In the genomic region with DNA sequence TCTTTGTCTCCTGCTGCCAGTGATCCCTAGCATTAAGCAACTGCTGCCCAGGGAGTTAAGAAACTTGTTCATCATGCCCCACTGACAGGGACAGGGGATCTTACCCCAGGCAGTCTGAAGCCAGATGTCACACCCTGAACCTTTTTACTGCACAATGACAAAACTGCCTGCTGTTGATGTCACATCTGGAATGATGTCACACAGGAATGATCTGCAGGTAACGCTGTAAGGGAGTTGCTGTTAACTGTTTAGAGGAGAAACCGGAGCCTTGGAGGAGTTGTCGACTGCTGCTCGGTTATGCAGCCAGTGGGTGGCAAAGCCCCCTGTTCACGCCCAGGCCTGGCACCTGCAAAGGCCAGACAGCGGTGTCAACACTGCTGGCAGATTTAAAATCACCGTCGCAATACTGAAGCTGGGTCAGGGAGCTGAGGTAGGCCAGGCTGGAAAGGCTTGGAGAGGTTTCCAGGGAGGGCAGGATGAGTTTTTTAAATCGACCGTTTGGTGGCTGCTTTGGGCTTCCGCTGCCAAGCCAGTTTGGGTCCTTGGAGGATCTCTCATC, we compare ENCODE assay signal across 8 cellular contexts. TPM values are rescaled to one million over a fixed set of nuclear protein-coding genes. Genes with fewer than 3 reads are reported as not detected.
DNase-seq lines count a peak whose midpoint lies in the region; ATAC-seq, FAIRE-seq and TF ChIP-seq lines count a peak whose summit lies in the region.

No MANE protein-coding gene starts in this region.

- no peaks in the 10 kb centered on the region for H3K79me1 ChIP-seq in mesenchymal stem cell (replicated peaks; ENCODE audit: low read length, poor library complexity, severe bottlenecking)

- no peaks in the 10 kb centered on the region for H3K79me2 ChIP-seq in K562 (ENCODE audit: control insufficient read depth, insufficient read depth, low read length)

- H3K27me3 ChIP-seq in heart right ventricle = peaks cover 0 to 72% (median 22%) of the 10 kb centered on the region in 7 donors
- peaks cover 4 to 26% of the 10 kb centered on the region in 2 experiments for H3K27me3 ChIP-seq in K562 (ENCODE audit: control insufficient read depth in 2 of 2, insufficient read depth in 2 of 2, low read length in 2 of 2)
- H3K27me3 ChIP-seq in mesenchymal stem cell (ENCODE audit: control insufficient read depth in 1 of 2, insufficient read depth in 1 of 2, low read length in 2 of 2) = peaks cover 38 to 49% of the 10 kb centered on the region in 2 experiments
- H3K27me3 ChIP-seq in vagina = no peaks in the 10 kb centered on the region

- in situ Hi-C loops in K562 (cut with MboI) = no loop called here

- H3K14ac ChIP-seq in mesenchymal stem cell (ENCODE audit: low read length in 2 of 2) = no peak overlapping the region

- H3K4me1 ChIP-seq in heart right ventricle = peaks cover 0 to 14% (median 7%) of the 10 kb centered on the region in 9 donors
- H3K4me1 ChIP-seq in K562 (replicated peaks in 1 of 2; ENCODE audit: control insufficient read depth in 2 of 2, insufficient read depth in 2 of 2, low read length in 2 of 2) = peaks cover 0 to 10% of the 10 kb centered on the region in 2 experiments; a peak in 2 of 5 replicates
- peaks cover 13% of the 10 kb centered on the region for H3K4me1 ChIP-seq in mesenchymal stem cell (ENCODE audit: control insufficient read depth, insufficient read depth, low read depth, low read length)
- peaks cover 14% of the 10 kb centered on the region for H3K4me1 ChIP-seq in vagina

- no peak overlapping the region for H2BK15ac ChIP-seq in mesenchymal stem cell (ENCODE audit: low read depth, poor library complexity, severe bottlenecking)

- DNase-seq in heart right ventricle (no peak), left cardiac atrium (no peak), K562 (ENCODE audit: extremely low read depth in 1 of 4, low spot score in 3 of 4) (no peak), mesenchymal stem cell (no peak), vagina (ENCODE audit: extremely low spot score in 2 of 2) (no peak), KG1 (lab: John Stamatoyannopoulos, UW) (no peak), NCI-H128 (lab: John Stamatoyannopoulos, UW; ENCODE audit: unreplicated experiment) (no peak)

- H3K23ac ChIP-seq in mesenchymal stem cell (ENCODE audit: low read length in 2 of 2) = no peak overlapping the region

- no peak overlapping the region for H4K91ac ChIP-seq in mesenchymal stem cell (ENCODE audit: low read length)

- no peak for TF ChIP-seq EP300 in K562 (IDR thresholded peaks at IDR 0.05; ENCODE audit: low read length)

- CTCF ChIA-PET in K562 (lab: Yijun Ruan, JAX; ENCODE audit: low intra/inter-chr PET ratio) = no interaction called here

- no peak overlapping the region for H3K27ac ChIP-seq in heart right ventricle
- H3K27ac ChIP-seq in K562 (ENCODE audit: extremely low read depth, low read depth, low read length) = no peak overlapping the region
- no peak overlapping the region for H3K27ac ChIP-seq in mesenchymal stem cell (ENCODE audit: low read length, poor library complexity, severe bottlenecking)
- H3K27ac ChIP-seq in vagina = peak overlapping the region; percentile 77

- FAIRE-seq in K562 (lab: Jason Lieb, UNC) = no peak

- H3K36me3 ChIP-seq in heart right ventricle (no peaks in the 10 kb centered on the region), K562 (ENCODE audit: control insufficient read depth, insufficient read depth, low read length) (no peaks in the 10 kb centered on the region), mesenchymal stem cell (ENCODE audit: control insufficient read depth in 1 of 2, insufficient read depth in 2 of 2, low read depth in 1 of 2, low read length in 2 of 2) (no peaks in the 10 kb centered on the region), vagina (no peaks in the 10 kb centered on the region)

- H3K9me1 ChIP-seq in K562 (ENCODE audit: control insufficient read depth, insufficient read depth, low read length) = no peaks in the 10 kb centered on the region

- H4K20me1 ChIP-seq in K562 (replicated peaks; ENCODE audit: control insufficient read depth, insufficient read depth, low read length) = no peaks in the 10 kb centered on the region

- H3K4me3 ChIP-seq in heart right ventricle (peak overlapping the region; percentile 7 to 64 (median 53)), K562 (peak overlapping the region; percentile 36), mesenchymal stem cell (ENCODE audit: insufficient read depth in 1 of 2, low read depth in 1 of 2, low read length in 2 of 2) (peak overlapping the region; percentile 53 to 81), vagina (peak overlapping the region; percentile 41 to 67)

- H2AK5ac ChIP-seq in mesenchymal stem cell (ENCODE audit: low read length, severe bottlenecking) = no peak overlapping the region

- no peak for TF ChIP-seq POLR2A in K562 (conservative IDR thresholded peaks at IDR 0.05)
- TF ChIP-seq POLR2A in vagina (IDR thresholded peaks at IDR 0.05) = no peak

- H3K18ac ChIP-seq in mesenchymal stem cell (ENCODE audit: low read depth in 1 of 2, low read length in 2 of 2) = no peak overlapping the region

- H3K9me3 ChIP-seq in heart right ventricle (no peaks in the 10 kb centered on the region), K562 (replicated peaks; ENCODE audit: control insufficient read depth, insufficient read depth, low read depth, low read length) (no peaks in the 10 kb centered on the region), mesenchymal stem cell (ENCODE audit: control insufficient read depth, low read length) (no peaks in the 10 kb centered on the region), vagina (no peaks in the 10 kb centered on the region)

- POLR2A ChIA-PET in K562 (lab: Yijun Ruan, JAX) = interaction anchor here (1.0 kb wide), 1 partner anchor 522 kb away, joined by 4 read pairs; no protein-coding TSS in a partner anchor

- 0 out of 2 replicates have a peak overlapping the region, but pooled peaks have one; percentile 69 for H3K4me2 ChIP-seq in K562 (ENCODE audit: insufficient read depth, low read length)
- H3K4me2 ChIP-seq in mesenchymal stem cell (ENCODE audit: low read length, poor library complexity, severe bottlenecking) = peak overlapping the region; percentile 99

- no peak overlapping the region for H2BK5ac ChIP-seq in mesenchymal stem cell (ENCODE audit: low read depth, low read length, poor library complexity, severe bottlenecking)

- WGBS in heart right ventricle, 2 donors = 32 to 39% methylated on average over 11 of the region's 11 CpGs
- WGBS in K562 (ENCODE audit: insufficient coverage, low coverage, missing lambda C conversion rate) = 18% methylated on average over 9 of the region's 11 CpGs
- WGBS in mesenchymal stem cell = 27% methylated on average over 8 of the region's 11 CpGs

- ATAC-seq in heart right ventricle (no peak), left cardiac atrium (no peak), K562 (no peak), GM21723 (IDR thresholded peaks at IDR 0.05; ENCODE audit: unreplicated experiment) (no peak)

- TF ChIP-seq CTCF in heart right ventricle (IDR thresholded peaks at IDR 0.05) = no peak
- no peak for TF ChIP-seq CTCF in K562 (IDR thresholded peaks at IDR 0.05 in 2 of 3, conservative IDR thresholded peaks at IDR 0.05 in 1 of 3; ENCODE audit: insufficient read depth in 2 of 3, low read depth in 1 of 3, low read length in 3 of 3)
- TF ChIP-seq CTCF in vagina (IDR thresholded peaks at IDR 0.05) = no peak

- intact Hi-C loops in heart right ventricle (cut with DNase I) = loop anchor here in 2 of 10 donors (5.0 kb wide), 1 partner anchor 118 kb away; no protein-coding TSS in a partner anchor
- intact Hi-C loops in left cardiac atrium (cut with DNase I) = no loop called here
- intact Hi-C loops in K562 (cut with micrococcal nuclease) = loop anchor here (5.0 kb wide), 1 partner anchor 123 kb away; no protein-coding TSS in a partner anchor
- intact Hi-C loops in vagina (cut with DNase I) = no loop called here

- peak overlapping the region in 1 of 2 experiments; percentile 83; a peak in 2 of 4 replicates for H3K9ac ChIP-seq in K562 (ENCODE audit: insufficient read depth in 1 of 2, low read depth in 2 of 2, low read length in 2 of 2)
- peak overlapping the region; percentile 37 for H3K9ac ChIP-seq in mesenchymal stem cell (ENCODE audit: low read length)

- no peak overlapping the region for H2BK120ac ChIP-seq in mesenchymal stem cell (ENCODE audit: low read depth, low read length)

- no peak overlapping the region for H2AFZ ChIP-seq in K562 (ENCODE audit: low read depth, low read length)
- H2AFZ ChIP-seq in mesenchymal stem cell (ENCODE audit: low read depth, low read length) = no peak overlapping the region

- no TSS peak for BruUV-seq in K562 (replicated peaks; lab: Mats Ljungman, UMichigan)

- H3K4ac ChIP-seq in mesenchymal stem cell (ENCODE audit: low read depth in 1 of 2, low read length in 2 of 2) = no peak overlapping the region

- no peak overlapping the region for H2BK12ac ChIP-seq in mesenchymal stem cell (ENCODE audit: low read length in 2 of 2)

- H4K8ac ChIP-seq in mesenchymal stem cell (ENCODE audit: low read length) = no peak overlapping the region

- no peak for TF ChIP-seq RAD21 in K562 (CRISPR knock-in tag; conservative IDR thresholded peaks at IDR 0.05 in 1 of 2, IDR thresholded peaks at IDR 0.05 in 1 of 2)

TF ChIP-seq in K562, 482 proteins besides CTCF, POLR2A, EP300 and RAD21 (continues in another document):
- 0 out of 2 replicates have a peak, but pooled peaks have one; percentile 6 for TF ChIP-seq CREM (IDR thresholded peaks at IDR 0.05; ENCODE audit: low read depth)

RNA-seq across cellular contexts. Expression of a gene that starts 10.0 kb away (rescaled TPM):
- total RNA-seq in heart right ventricle = under 1 TPM in 9 of 10 donors, not detected in 1; 0.04 to 0.31 (median 0.13) TPM
- under 1 TPM; 0.07 TPM for polyA plus RNA-seq in heart right ventricle
- under 1 TPM; 0.24 to 0.31 TPM for total RNA-seq in left cardiac atrium
- total RNA-seq in K562 (2011; cell fraction: chromatin; rRNA removed; ENCODE audit: low replicate concordance) = 0.44 TPM in 1 of 2 replicates, not detected in the other
- total RNA-seq in K562 (2011; cell fraction: nucleolus; rRNA removed) = 0.17 and 0.39 TPM in 2 replicates
- total RNA-seq in K562 (2011; cell fraction: nucleoplasm; rRNA removed) = 0.07 and 0.92 TPM in 2 replicates
- total RNA-seq in K562 (2014; rRNA removed) = 0.04 and 0.05 TPM in 2 replicates
- total RNA-seq in K562 (2014; rRNA removed; fragmentation: Illumina TruSeq; extraction: Trizol) = 0.04 TPM in 1 of 2 replicates, not detected in the other
- not detected in 2 replicates for total RNA-seq in K562 (2015; rRNA removed; fragmentation: Illumina TruSeq; extraction: Trizol)
- total RNA-seq in K562 (2021) = 0.09 TPM in 1 of 2 replicates, not detected in the other
- 0.01 and 0.03 TPM in 2 replicates for polyA plus RNA-seq in K562 (2011; rRNA removed)
- 0.01 and 0.04 TPM in 2 replicates for polyA plus RNA-seq in K562 (2011; cell fraction: cytosol; rRNA removed)
- 0.33 and 0.58 TPM in 2 replicates for polyA plus RNA-seq in K562 (2011; cell fraction: nucleus; rRNA removed)
- polyA plus RNA-seq in K562 (2012) = 0.03 and 0.06 TPM in 2 replicates
- 0.01 and 0.03 TPM in 2 replicates for polyA plus RNA-seq in K562 (2014; fragmentation: Illumina TruSeq; extraction: Trizol)
- not detected for polyA plus RNA-seq in K562 (2014; fragmentation: Nextera tagmentation; extraction: Ambion mirVana)
- 0.04 and 0.11 TPM in 2 replicates for polyA plus RNA-seq in K562 (2014; rRNA removed)
- polyA minus RNA-seq in K562 (2011; rRNA and poly(A)+ RNA removed) = not detected in 2 replicates
- not detected in 2 replicates for polyA minus RNA-seq in K562 (2011; cell fraction: cytosol; rRNA and poly(A)+ RNA removed)
- polyA minus RNA-seq in K562 (2011; cell fraction: nucleus; rRNA and poly(A)+ RNA removed) = under 0.01 and 0.33 TPM in 2 replicates
- polyA plus RNA-seq in mesenchymal stem cell (2013, experiment 1 of 2) = 0.06 TPM
- polyA plus RNA-seq in mesenchymal stem cell (2013, experiment 2 of 2) = 0.03 TPM
- total RNA-seq in vagina = 0.49 TPM
